In genomic region chr1:10473145-10473765, GRCh38 we compare ENCODE assay signal across 10 cellular contexts. TPM values are rescaled to one million over a fixed set of nuclear protein-coding genes. Genes with fewer than 3 reads are reported as not detected.
DNase-seq lines count a peak whose midpoint lies in the region; ATAC-seq, FAIRE-seq and TF ChIP-seq lines count a peak whose summit lies in the region.
"Had no signal": no experiment of that assay in that cellular context is flagged by ENCODE, and none has a peak within 500 bp of the region (broad histone marks: within the 10 kb centered on the region; RNA-seq: fewer than 3 reads in every experiment).

No MANE protein-coding gene starts in this region.

- H3F3A ChIP-seq in SU-DHL-6 (ENCODE audit: insufficient read depth) = peaks cover 18% of the 10 kb centered on the region

- peak overlapping the region; percentile 80 for H3K4me2 ChIP-seq in SU-DHL-6 (ENCODE audit: low read depth, low read length, poor library complexity, severe bottlenecking)

- H3K27ac ChIP-seq in SU-DHL-6 (ENCODE audit: low read depth, low read length) (peak overlapping the region; percentile 96), iPS-18a (ENCODE audit: low read length) (no peak overlapping the region), pancreas (no peak overlapping the region)

- H3K27ac Mint-ChIP-seq in activated CD8-positive, alpha-beta memory T cell treated with anti-CD3 and anti-CD28 coated beads, Interleukin-2, amount 10 ng/mL, durations not matched to agents 7 days and 5 days = peak overlapping the region; percentile 92
- peak overlapping the region; percentile 97 for H3K27ac Mint-ChIP-seq in stimulated activated effector memory CD8-positive, alpha-beta T cell treated with anti-CD3 and anti-CD28 coated beads, Interleukin-12 subunit alpha, Interleukin-12 subunit beta, amount 100 ng/mL, for 72 hours

- peaks cover 7% of the 10 kb centered on the region for H3K36me3 Mint-ChIP-seq in activated CD8-positive, alpha-beta memory T cell treated with anti-CD3 and anti-CD28 coated beads, Interleukin-2, amount 10 ng/mL, durations not matched to agents 7 days and 5 days
- H3K36me3 Mint-ChIP-seq in stimulated activated effector memory CD8-positive, alpha-beta T cell treated with anti-CD3 and anti-CD28 coated beads, Interleukin-12 subunit alpha, Interleukin-12 subunit beta, amount 100 ng/mL, for 72 hours = peaks cover 38% of the 10 kb centered on the region

- H3K27me3 Mint-ChIP-seq in activated CD8-positive, alpha-beta memory T cell treated with anti-CD3 and anti-CD28 coated beads, Interleukin-2, amount 10 ng/mL, durations not matched to agents 7 days and 5 days = no peaks in the 10 kb centered on the region

- no peak for FAIRE-seq in pancreas (lab: Jason Lieb, UNC)

- H3K36me3 ChIP-seq in SU-DHL-6 (ENCODE audit: low read length) = peaks cover 2% of the 10 kb centered on the region; the same call in 1 of the 2 replicates
- peaks cover 10% of the 10 kb centered on the region for H3K36me3 ChIP-seq in iPS-18a (ENCODE audit: control insufficient read depth, low read depth, low read length)
- H3K36me3 ChIP-seq in pancreas = peaks cover 0 to 3% (median 0%) of the 10 kb centered on the region in 3 donors

- H3K4me1 ChIP-seq in iPS-18a (ENCODE audit: control insufficient read depth, low read depth, low read length) (peaks cover 8% of the 10 kb centered on the region), pancreas (peaks cover 7 to 19% (median 16%) of the 10 kb centered on the region in 3 donors)

- intact Hi-C loops in pancreas (cut with DNase I) = no loop called here

- H3K27me3 ChIP-seq in SU-DHL-6 (ENCODE audit: low read length) (no peaks in the 10 kb centered on the region), iPS-18a (ENCODE audit: control insufficient read depth, insufficient read depth, low read length) (no peaks in the 10 kb centered on the region), pancreas (no peaks in the 10 kb centered on the region)
- H3K27me3 ChIP-seq: brain microvascular endothelial cell, heart left ventricle had no signal

- no peaks in the 10 kb centered on the region for H3K9me2 ChIP-seq in SU-DHL-6 (replicated peaks; ENCODE audit: insufficient read depth, low read length)

- no peaks in the 10 kb centered on the region for H3K9me3 Mint-ChIP-seq in activated CD8-positive, alpha-beta memory T cell treated with anti-CD3 and anti-CD28 coated beads, Interleukin-2, amount 10 ng/mL, durations not matched to agents 7 days and 5 days (ENCODE audit: low read depth)
- H3K9me3 Mint-ChIP-seq in stimulated activated effector memory CD8-positive, alpha-beta T cell treated with anti-CD3 and anti-CD28 coated beads, Interleukin-12 subunit alpha, Interleukin-12 subunit beta, amount 100 ng/mL, for 72 hours = no peaks in the 10 kb centered on the region

- H3K9ac ChIP-seq in SU-DHL-6 (ENCODE audit: low read length) = peak overlapping the region; percentile 73
- H3K9ac ChIP-seq in iPS-18a (ENCODE audit: low read length) = no peak overlapping the region

- ATAC-seq in activated CD8-positive, alpha-beta memory T cell treated with anti-CD3 and anti-CD28 coated beads, Interleukin-2, amount 10 ng/mL, durations not matched to agents 7 days and 5 days = no peak
- ATAC-seq in stimulated activated effector memory CD8-positive, alpha-beta T cell treated with anti-CD3 and anti-CD28 coated beads, Interleukin-12 subunit alpha, Interleukin-12 subunit beta, amount 100 ng/mL, for 72 hours = no peak
- ATAC-seq in pancreas = no peak

- peak overlapping the region; percentile 97 for H3K4me3 Mint-ChIP-seq in activated CD8-positive, alpha-beta memory T cell treated with anti-CD3 and anti-CD28 coated beads, Interleukin-2, amount 10 ng/mL, durations not matched to agents 7 days and 5 days
- peak overlapping the region; percentile 97 for H3K4me3 Mint-ChIP-seq in stimulated activated effector memory CD8-positive, alpha-beta T cell treated with anti-CD3 and anti-CD28 coated beads, Interleukin-12 subunit alpha, Interleukin-12 subunit beta, amount 100 ng/mL, for 72 hours

- peak overlapping the region; percentile 98 for H3K4me3 ChIP-seq in SU-DHL-6 (ENCODE audit: insufficient read depth, low read length, poor library complexity, severe bottlenecking)
- peak overlapping the region; percentile 93 for H3K4me3 ChIP-seq in iPS-18a (ENCODE audit: low read length)
- H3K4me3 ChIP-seq in pancreas = no peak overlapping the region

- H3K9me3 ChIP-seq in SU-DHL-6 (ENCODE audit: insufficient read depth, low read length) (no peaks in the 10 kb centered on the region), iPS-18a (ENCODE audit: control insufficient read depth, low read depth, low read length) (no peaks in the 10 kb centered on the region), pancreas (no peaks in the 10 kb centered on the region)
- H3K9me3 ChIP-seq: heart left ventricle had no signal

- CTCF ChIA-PET in activated CD8-positive, alpha-beta memory T cell treated with anti-CD3 and anti-CD28 coated beads, Interleukin-2, amount 10 ng/mL, durations not matched to agents 7 days and 5 days (lab: Charles Lee) = interaction anchor here (1.9 to 2.5 kb wide), 2 partner anchors 20 to 21 kb away, joined by 15 to 21 read pairs; no protein-coding TSS in a partner anchor

- H4K20me1 ChIP-seq in SU-DHL-6 (ENCODE audit: low read depth, low read length) = no peaks in the 10 kb centered on the region

- H3K4me1 Mint-ChIP-seq in activated CD8-positive, alpha-beta memory T cell treated with anti-CD3 and anti-CD28 coated beads, Interleukin-2, amount 10 ng/mL, durations not matched to agents 7 days and 5 days = peaks cover 47% of the 10 kb centered on the region
- H3K4me1 Mint-ChIP-seq in stimulated activated effector memory CD8-positive, alpha-beta T cell treated with anti-CD3 and anti-CD28 coated beads, Interleukin-12 subunit alpha, Interleukin-12 subunit beta, amount 100 ng/mL, for 72 hours = peaks cover 32% of the 10 kb centered on the region

- no peak for DNase-seq in activated CD8-positive, alpha-beta memory T cell treated with anti-CD3 and anti-CD28 coated beads, Interleukin-2, amount 10 ng/mL, durations not matched to agents 7 days and 5 days
- DNase-seq in activated CD8-positive, alpha-beta memory T cell treated with anti-CD3 and anti-CD28 coated beads for 24 hours = no peak
- no peak for DNase-seq in stimulated activated effector memory CD8-positive, alpha-beta T cell treated with anti-CD3 and anti-CD28 coated beads, Interleukin-12 subunit alpha, Interleukin-12 subunit beta, amount 100 ng/mL, for 72 hours (ENCODE audit: low spot score in 2 of 2)
- no peak for DNase-seq in pancreas
- no peak for DNase-seq in NCI-H1436 (lab: John Stamatoyannopoulos, UW)
- no peak for DNase-seq in SHP77 (lab: John Stamatoyannopoulos, UW)

- no peak for TF ChIP-seq CTCF in SU-DHL-6 (IDR thresholded peaks at IDR 0.05; ENCODE audit: insufficient read depth, low read length, poor library complexity, severe bottlenecking)
- no peak for TF ChIP-seq CTCF in pancreas (IDR thresholded peaks at IDR 0.05)

- peak overlapping the region; percentile 90 for H2AFZ ChIP-seq in SU-DHL-6 (ENCODE audit: low read depth, low read length, severe bottlenecking)

- 84 to 91% methylated on average over 23 of the region's 23 CpGs for WGBS in pancreas, 2 donors

- H3K79me2 ChIP-seq in SU-DHL-6 (ENCODE audit: insufficient read depth, low read length) = peaks cover 52% of the 10 kb centered on the region

RNA-seq across cellular contexts. Expression of gene DFFA, which starts 0.9 kb away (rescaled TPM):
- 10 to 100 TPM; 40.9 to 45.1 TPM for total RNA-seq in activated CD8-positive, alpha-beta memory T cell treated with anti-CD3 and anti-CD28 coated beads, Interleukin-2, amount 10 ng/mL, durations not matched to agents 7 days and 5 days
- 10 to 100 TPM; 11.8 to 17.4 (median 16.1) TPM for total RNA-seq in pancreas
- polyA plus RNA-seq in pancreas = 1 to 10 TPM; 6.9 to 8.9 TPM

RNA-seq across cellular contexts. Expression of gene PEX14, which starts 1.5 kb away (rescaled TPM):
- 10 to 100 TPM; 24.4 to 27.5 TPM for total RNA-seq in activated CD8-positive, alpha-beta memory T cell treated with anti-CD3 and anti-CD28 coated beads, Interleukin-2, amount 10 ng/mL, durations not matched to agents 7 days and 5 days
- total RNA-seq in pancreas = 10 to 100 TPM in 1 of 6 donors, 1 to 10 TPM in 5; 6.0 to 10.3 (median 7.9) TPM
- polyA plus RNA-seq in pancreas = 10 to 100 TPM; 11.9 to 12.8 TPM

RNA-seq across cellular contexts. Expression of gene CORT, which starts 23.4 kb away (rescaled TPM):
- under 1 TPM in 1 of 2 experiments, not detected in 1; 0.73 TPM for total RNA-seq in activated CD8-positive, alpha-beta memory T cell treated with anti-CD3 and anti-CD28 coated beads, Interleukin-2, amount 10 ng/mL, durations not matched to agents 7 days and 5 days
- under 1 TPM in 1 of 6 donors, not detected in 5; 0.22 TPM for total RNA-seq in pancreas
- under 1 TPM; 0.34 to 0.85 TPM for polyA plus RNA-seq in pancreas
- polyA plus RNA-seq: heart left ventricle had no signal

RNA-seq across cellular contexts. Expression of gene CENPS, which starts 43.0 kb away (rescaled TPM):
- total RNA-seq in activated CD8-positive, alpha-beta memory T cell treated with anti-CD3 and anti-CD28 coated beads, Interleukin-2, amount 10 ng/mL, durations not matched to agents 7 days and 5 days = 10 to 100 TPM; 14.8 to 18.6 TPM
- total RNA-seq in pancreas = 1 to 10 TPM; 4.7 to 9.3 (median 7.6) TPM
- 10 to 100 TPM; 13.4 to 19.9 TPM for polyA plus RNA-seq in pancreas

Comparison
In these comparisons a context has a peak if more than half of its experiments do, and no peak if none do; other contexts are left out.
1. H3K4me3 ChIP-seq: peak in SU-DHL-6 (single experiment) and iPS-18a (single experiment); none in pancreas (0 of 4).